Comparison of ENCODE assay signal across 9 cellular contexts in genomic region chr7:16542401-16542800, GRCh38. TPM values are rescaled to one million over a fixed set of nuclear protein-coding genes. Genes with fewer than 3 reads are reported as not detected.
"Had no signal": no experiment of that assay in that cellular context is flagged by ENCODE, and none has a peak within 500 bp of the region (broad histone marks: within the 10 kb centered on the region; RNA-seq: fewer than 3 reads in every experiment).

No MANE protein-coding gene starts in this region.

- H3K9me3 Mint-ChIP-seq: GM23338, H9 had no signal

- H3K4me3 ChIP-seq: GM23338 had no signal

- H3K27ac Mint-ChIP-seq: GM23338, H9 had no signal

- DNase-seq: H9, HCEC 1CT, IMR-90, KBM-7 had no signal

- H2AFZ ChIP-seq: GM23338 had no signal

- FAIRE-seq: H1, H54, HTR-8/SVneo had no signal

- H3K4me3 Mint-ChIP-seq: GM23338, H9 had no signal

- H3K4me1 Mint-ChIP-seq: GM23338, H9 had no signal

- ATAC-seq: GM23338 had no signal

- H3K4me2 ChIP-seq: GM23338 had no signal

RNA-seq across cellular contexts. Expression of gene LRRC72, which starts 15.8 kb away (rescaled TPM):
- total RNA-seq: GM23338, H1, H9, HT-29, IMR-90 had no signal
- polyA plus RNA-seq: GM23338, H1, IMR-90 had no signal
